8 cellular contexts compared by ENCODE assay signal in the genomic region with DNA sequence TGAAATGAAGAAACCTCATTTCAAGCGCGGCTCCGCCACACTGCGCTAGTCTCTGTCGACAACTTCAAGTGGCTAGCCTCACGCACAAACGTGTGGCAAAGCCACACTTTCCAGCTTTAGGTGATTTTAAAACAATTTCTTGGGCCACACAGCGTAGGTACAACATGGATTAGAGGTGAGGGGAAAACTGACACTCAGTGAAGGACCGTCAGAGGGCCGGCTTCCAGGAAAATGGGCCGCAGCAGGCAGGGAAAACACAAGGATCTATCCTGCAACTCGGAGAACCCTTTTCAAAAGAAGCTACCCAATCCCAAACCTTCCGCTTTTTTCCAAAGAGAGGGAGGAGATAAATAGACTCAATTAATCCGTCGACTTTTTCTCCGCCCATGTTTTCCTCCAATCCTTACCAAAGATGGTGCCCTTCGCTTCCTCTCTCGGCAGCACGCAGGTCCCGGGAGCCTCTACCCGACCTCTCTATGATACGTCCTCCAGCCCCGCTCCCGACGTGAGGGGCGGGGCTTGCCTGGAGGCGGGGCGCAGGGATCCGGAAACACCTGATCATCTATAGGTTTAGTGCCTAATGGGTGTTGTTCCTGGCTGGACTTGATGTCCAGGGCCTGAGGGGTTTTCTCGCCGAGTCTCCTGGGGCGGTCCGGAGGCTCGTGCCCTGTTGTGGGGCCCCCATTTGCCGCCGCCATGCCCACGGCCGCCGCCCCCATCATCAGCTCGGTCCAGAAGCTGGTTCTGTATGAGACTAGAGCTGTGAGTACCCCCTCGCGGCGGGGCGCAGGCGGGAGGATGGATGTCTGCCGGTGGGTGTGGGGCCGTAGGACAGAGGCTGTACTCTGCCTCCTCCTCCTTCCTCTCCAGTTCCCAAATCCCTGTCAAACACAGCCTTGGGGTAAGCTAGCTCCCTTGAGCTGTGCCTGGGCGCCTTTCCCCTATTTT. TPM values are rescaled to one million over a fixed set of nuclear protein-coding genes. Genes with fewer than 3 reads are reported as not detected.
DNase-seq lines count a peak whose midpoint lies in the region; ATAC-seq and TF ChIP-seq lines count a peak whose summit lies in the region.

A gene (minus strand): TSS at position 463 of the 948 bp plus-strand sequence. CDS start 15,457 bp downstream, outside the sequence.
A gene (plus strand): TSS at position 557 of the 948 bp plus-strand sequence. CDS start 140 bp downstream, at position 697.

- peaks cover 18% of the 10 kb centered on the region for H3K79me2 ChIP-seq in GM23248 (ENCODE audit: insufficient read depth)

- no peaks in the 10 kb centered on the region for H3K9me3 ChIP-seq in GM23248 (ENCODE audit: low read depth)

- 1% methylated on average over 44 to 45 of the region's 48 CpGs for WGBS in GM23248 (ENCODE audit: low coverage in 1 of 2, low lambda C conversion rate in 2 of 2, missing lambda C conversion rate in 2 of 2), 2 experiments

- peak within 1 kb of the TSS; percentile 99 for H3K4me2 ChIP-seq in GM23248 (ENCODE audit: unreplicated experiment)

- peak within 1 kb of the TSS; percentile 82 for H3K4me3 Mint-ChIP-seq in activated T-helper 17 cell treated with anti-CD3 and anti-CD28 coated beads, Interleukin-2, amount 50 U/mL, for 72 hours
- H3K4me3 Mint-ChIP-seq in natural killer cell = peak within 1 kb of the TSS; percentile 100

- peak within 1 kb of the TSS; percentile 67 for H3K27ac ChIP-seq in GM23248

- H3K36me3 ChIP-seq in GM23248 (ENCODE audit: low read depth) = no peaks in the 10 kb centered on the region

- peak within 1 kb of the TSS; percentile 82 for H3K9ac ChIP-seq in GM23248

- H3K27me3 ChIP-seq in GM23248 (replicated peaks; ENCODE audit: insufficient read depth) = no peaks in the 10 kb centered on the region

- H3K9me2 ChIP-seq in GM23248 (ENCODE audit: insufficient read depth) = no peaks in the 10 kb centered on the region

- peaks cover 21% of the 10 kb centered on the region for H3F3A ChIP-seq in GM23248 (ENCODE audit: insufficient read depth)

- no peaks in the 10 kb centered on the region for H4K20me1 ChIP-seq in GM23248 (ENCODE audit: insufficient read depth)

- intact Hi-C loops in natural killer cell (cut with micrococcal nuclease) = loop anchor here (2.0 to 10.0 kb wide), 2 partner anchors 14 to 236 kb away; a partner anchor contains a TSS

- H3K27me3 Mint-ChIP-seq in activated T-helper 17 cell treated with anti-CD3 and anti-CD28 coated beads, Interleukin-2, amount 50 U/mL, for 72 hours = no peaks in the 10 kb centered on the region
- no peaks in the 10 kb centered on the region for H3K27me3 Mint-ChIP-seq in natural killer cell (ENCODE audit: low read depth in 2 of 2)

- ATAC-seq in activated T-helper 17 cell treated with anti-CD3 and anti-CD28 coated beads, Interleukin-2, amount 50 U/mL, for 72 hours (replicated peaks) = peak; percentile 95
- ATAC-seq in natural killer cell = peak; percentile 93 to 97 (median 96)

- peaks cover 22% of the 10 kb centered on the region for H3K4me1 Mint-ChIP-seq in activated T-helper 17 cell treated with anti-CD3 and anti-CD28 coated beads, Interleukin-2, amount 50 U/mL, for 72 hours
- H3K4me1 Mint-ChIP-seq in natural killer cell = peaks cover 34 to 49% of the 10 kb centered on the region in 2 donors

- H3K4me3 ChIP-seq in GM23248 (peak within 1 kb of the TSS; percentile 97), fibroblast of mammary gland (ENCODE audit: control insufficient read depth, low read depth, low read length) (peak within 1 kb of the TSS; percentile 81)

- H3K27ac Mint-ChIP-seq in activated T-helper 17 cell treated with anti-CD3 and anti-CD28 coated beads, Interleukin-2, amount 50 U/mL, for 72 hours = peak within 1 kb of the TSS; percentile 88
- H3K27ac Mint-ChIP-seq in natural killer cell = peak within 1 kb of the TSS; percentile 91 to 92

- in situ Hi-C loops in GM23248 (cut with MboI) = loop anchor here (10.0 kb wide), 1 partner anchor 166 kb away; no protein-coding TSS in a partner anchor

- H3K9me3 Mint-ChIP-seq in activated T-helper 17 cell treated with anti-CD3 and anti-CD28 coated beads, Interleukin-2, amount 50 U/mL, for 72 hours = no peaks in the 10 kb centered on the region
- H3K9me3 Mint-ChIP-seq in natural killer cell = no peaks in the 10 kb centered on the region

- DNase-seq in Daoy (ENCODE audit: low read depth) (peak; percentile 95), GM23248 (peak; percentile 97), Kasumi-1 (lab: John Stamatoyannopoulos, UW) (peak; percentile 95), RKO (ENCODE audit: low spot score) (peak; percentile 94), fibroblast of mammary gland (ENCODE audit: low read depth) (peak; percentile 90), natural killer cell (peak; percentile 80)
- peak; percentile 88 for DNase-seq in stimulated activated naive CD4-positive, alpha-beta T cell treated with Interleukin-2 at 50 U/mL for 16 hours (lab: John Stamatoyannopoulos, UW)

- peaks cover 8% of the 10 kb centered on the region for H3K36me3 Mint-ChIP-seq in activated T-helper 17 cell treated with anti-CD3 and anti-CD28 coated beads, Interleukin-2, amount 50 U/mL, for 72 hours (ENCODE audit: low read depth)
- peaks cover 4% of the 10 kb centered on the region for H3K36me3 Mint-ChIP-seq in natural killer cell

- peak within 1 kb of the TSS; percentile 99 for H2AFZ ChIP-seq in GM23248

- TF ChIP-seq CTCF in fibroblast of mammary gland (conservative IDR thresholded peaks at IDR 0.05; ENCODE audit: control insufficient read depth, insufficient read depth, low read depth, low read length) = no peak
- TF ChIP-seq CTCF in natural killer cell (IDR thresholded peaks at IDR 0.05) = no peak

- peaks cover 23% of the 10 kb centered on the region for H3K4me1 ChIP-seq in GM23248 (ENCODE audit: insufficient read depth)

RNA-seq across cellular contexts. Expression of the first gene that starts in this region (rescaled TPM):
- total RNA-seq in Daoy (2014; rRNA removed; shearing (Covaris generic)) = 2.3 and 3.8 TPM in 2 replicates
- 2.0 and 7.2 TPM in 2 replicates for total RNA-seq in GM23248 (2014; rRNA removed; shearing (Covaris generic))
- 3.6 and 3.7 TPM in 2 replicates for polyA plus RNA-seq in GM23248 (2016; fragmentation: Nextera tagmentation; extraction: Ambion mirVana)
- 1 to 10 TPM; 4.0 to 7.9 TPM for total RNA-seq in activated T-helper 17 cell treated with anti-CD3 and anti-CD28 coated beads, Interleukin-2, amount 50 U/mL, for 72 hours
- 10 to 100 TPM; 14.0 to 19.2 (median 14.2) TPM for total RNA-seq in natural killer cell

RNA-seq across cellular contexts. Expression of the second gene that starts in this region (rescaled TPM):
- 9.5 and 12.0 TPM in 2 replicates for total RNA-seq in Daoy (2014; rRNA removed; shearing (Covaris generic))
- 7.2 and 11.5 TPM in 2 replicates for total RNA-seq in GM23248 (2014; rRNA removed; shearing (Covaris generic))
- polyA plus RNA-seq in GM23248 (2016; fragmentation: Nextera tagmentation; extraction: Ambion mirVana) = 8.7 and 8.8 TPM in 2 replicates
- total RNA-seq in activated T-helper 17 cell treated with anti-CD3 and anti-CD28 coated beads, Interleukin-2, amount 50 U/mL, for 72 hours = 10 to 100 TPM; 10.5 to 18.8 TPM
- total RNA-seq in natural killer cell = 10 to 100 TPM; 15.7 to 38.5 (median 20.7) TPM

Comparison
In these comparisons a context has a peak if more than half of its experiments do, and no peak if none do; other contexts are left out.
1. Peak in every context shown above with its lines: DNase-seq, ATAC-seq, H3K4me3 ChIP-seq and H3K27ac ChIP-seq.